10 cellular contexts compared by ENCODE assay signal in genomic region chr2:224036731-224037376, GRCh38. TPM values are rescaled to one million over a fixed set of nuclear protein-coding genes. Genes with fewer than 3 reads are reported as not detected.
DNase-seq lines count a peak whose midpoint lies in the region; ATAC-seq, FAIRE-seq and TF ChIP-seq lines count a peak whose summit lies in the region.
"Had no signal": no experiment of that assay in that cellular context is flagged by ENCODE, and none has a peak within 500 bp of the region (broad histone marks: within the 10 kb centered on the region; RNA-seq: fewer than 3 reads in every experiment).

No MANE protein-coding gene starts in this region.

- peaks cover 3% of the 10 kb centered on the region for H3K36me3 Mint-ChIP-seq in activated naive CD4-positive, alpha-beta T cell treated with anti-CD3 and anti-CD28 coated beads, Interleukin-2, amount 50 U/mL, for 24 hours
- H3K36me3 Mint-ChIP-seq in stimulated activated effector memory CD8-positive, alpha-beta T cell treated with anti-CD3 and anti-CD28 coated beads, Interleukin-12 subunit alpha, Interleukin-12 subunit beta, amount 100 ng/mL, for 72 hours, result no peaks in the 10 kb centered on the region
- H3K36me3 Mint-ChIP-seq: memory B cell had no signal

- H3K27ac Mint-ChIP-seq in activated naive CD4-positive, alpha-beta T cell treated with anti-CD3 and anti-CD28 coated beads, Interleukin-2, amount 50 U/mL, for 24 hours, result no peak overlapping the region
- no peak overlapping the region for H3K27ac Mint-ChIP-seq in stimulated activated effector memory CD8-positive, alpha-beta T cell treated with anti-CD3 and anti-CD28 coated beads, Interleukin-12 subunit alpha, Interleukin-12 subunit beta, amount 100 ng/mL, for 72 hours
- H3K27ac Mint-ChIP-seq: memory B cell had no signal

- peaks cover 6% of the 10 kb centered on the region for H3K27me3 Mint-ChIP-seq in activated naive CD4-positive, alpha-beta T cell treated with anti-CD3 and anti-CD28 coated beads, Interleukin-2, amount 50 U/mL, for 24 hours

- no peak for TF ChIP-seq POLR2A in GM12891 (IDR thresholded peaks at IDR 0.05; ENCODE audit: low read depth, low read length)

- TF ChIP-seq CTCF in fibroblast of the aortic adventitia (IDR thresholded peaks at IDR 0.05; ENCODE audit: insufficient read depth, low read length), result no peak
- no peak for TF ChIP-seq CTCF in GM20000 (IDR thresholded peaks at IDR 0.05; ENCODE audit: extremely low read depth, missing control alignments)

- no peaks in the 10 kb centered on the region for H3K9me3 ChIP-seq in MG63

- H3K36me3 ChIP-seq in MG63, result no peaks in the 10 kb centered on the region

- H3K4me3 ChIP-seq in MG63 (no peak overlapping the region), fibroblast of the aortic adventitia (ENCODE audit: low read depth, low read length) (peak overlapping the region; percentile 94)

- no peak for DNase-seq in activated naive CD4-positive, alpha-beta T cell treated with anti-CD3 and anti-CD28 coated beads, Interleukin-2, amount 50 U/mL, for 16 hours
- DNase-seq in MG63 (peak; percentile 12), fibroblast of the aortic adventitia (ENCODE audit: low read depth) (no peak), Kasumi-1 (lab: John Stamatoyannopoulos, UW) (no peak), GM20000 (ENCODE audit: low spot score) (no peak), GM12891 (ENCODE audit: insufficient read length, low spot score) (no peak)
- no peak for DNase-seq in stimulated activated effector memory CD8-positive, alpha-beta T cell treated with anti-CD3 and anti-CD28 coated beads, Interleukin-12 subunit alpha, Interleukin-12 subunit beta, amount 100 ng/mL, for 72 hours (ENCODE audit: low spot score in 2 of 2)
- DNase-seq: NCI-H1694 had no signal

- H3K27me3 ChIP-seq in MG63, result no peaks in the 10 kb centered on the region

- no peak for ATAC-seq in stimulated activated effector memory CD8-positive, alpha-beta T cell treated with anti-CD3 and anti-CD28 coated beads, Interleukin-12 subunit alpha, Interleukin-12 subunit beta, amount 100 ng/mL, for 72 hours

- H3K9me3 Mint-ChIP-seq in activated naive CD4-positive, alpha-beta T cell treated with anti-CD3 and anti-CD28 coated beads, Interleukin-2, amount 50 U/mL, for 24 hours, result no peaks in the 10 kb centered on the region
- no peaks in the 10 kb centered on the region for H3K9me3 Mint-ChIP-seq in stimulated activated effector memory CD8-positive, alpha-beta T cell treated with anti-CD3 and anti-CD28 coated beads, Interleukin-12 subunit alpha, Interleukin-12 subunit beta, amount 100 ng/mL, for 72 hours
- H3K9me3 Mint-ChIP-seq: memory B cell had no signal

- peaks cover 40% of the 10 kb centered on the region for H3K4me1 Mint-ChIP-seq in activated naive CD4-positive, alpha-beta T cell treated with anti-CD3 and anti-CD28 coated beads, Interleukin-2, amount 50 U/mL, for 24 hours
- peaks cover 15% of the 10 kb centered on the region for H3K4me1 Mint-ChIP-seq in stimulated activated effector memory CD8-positive, alpha-beta T cell treated with anti-CD3 and anti-CD28 coated beads, Interleukin-12 subunit alpha, Interleukin-12 subunit beta, amount 100 ng/mL, for 72 hours

- peak overlapping the region; percentile 100 for H3K4me3 Mint-ChIP-seq in activated naive CD4-positive, alpha-beta T cell treated with anti-CD3 and anti-CD28 coated beads, Interleukin-2, amount 50 U/mL, for 24 hours
- H3K4me3 Mint-ChIP-seq in stimulated activated effector memory CD8-positive, alpha-beta T cell treated with anti-CD3 and anti-CD28 coated beads, Interleukin-12 subunit alpha, Interleukin-12 subunit beta, amount 100 ng/mL, for 72 hours, result peak overlapping the region; percentile 83
- H3K4me3 Mint-ChIP-seq: memory B cell had no signal

- no peak for FAIRE-seq in GM12891 (lab: Jason Lieb, UNC)

TF ChIP-seq in GM12891, 5 proteins besides CTCF, POLR2A, EP300 and RAD21:
- no peak for TF ChIP-seq POLR2AphosphoS5 (IDR thresholded peaks at IDR 0.05; ENCODE audit: low read depth, low read length)
- TF ChIP-seq TAF1 (IDR thresholded peaks at IDR 0.05; ENCODE audit: low read depth, low read length), result no peak
- no peak for TF ChIP-seq POU2F2 (IDR thresholded peaks at IDR 0.05; ENCODE audit: low read depth, low read length)
- TF ChIP-seq SPI1 (IDR thresholded peaks at IDR 0.05; ENCODE audit: low read depth, low read length), result no peak
- no peak for TF ChIP-seq PAX5 (IDR thresholded peaks at IDR 0.05; ENCODE audit: insufficient read depth, low read length, severe bottlenecking)

RNA-seq across cellular contexts. Expression of gene SERPINE2, which starts 2.2 kb away (rescaled TPM):
- total RNA-seq in MG63 (2014; rRNA removed; shearing (Covaris generic); ENCODE audit: low replicate concordance), result 66.8 and 78.2 TPM in 2 replicates
- total RNA-seq in fibroblast of the aortic adventitia (ENCODE audit: low replicate concordance), result 252 and 1,159 TPM in 2 replicates
- polyA plus RNA-seq in GM12891 (2012; ENCODE audit: low read depth, missing spikeins), result 0.04 TPM
